In the genomic region with DNA sequence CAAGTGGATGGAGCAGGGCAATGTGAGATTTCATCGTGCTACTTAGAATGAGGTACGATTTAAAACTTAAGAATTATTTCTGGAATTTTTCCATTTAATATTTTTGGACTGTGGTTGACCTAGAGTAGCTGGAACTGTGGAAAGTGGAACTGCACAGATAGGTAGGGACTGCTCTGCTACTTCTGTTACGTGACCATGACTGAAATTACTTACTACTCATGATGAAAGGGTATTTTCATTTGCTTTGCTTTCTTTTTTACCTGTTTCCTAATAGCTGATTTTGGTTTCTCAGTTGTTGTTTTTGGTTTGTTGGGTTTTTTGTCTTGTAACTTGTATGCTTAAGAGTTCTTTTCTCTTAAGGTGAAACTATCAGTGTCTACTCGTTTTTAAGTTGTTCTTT, we compare ENCODE assay signal across 13 cellular contexts. TPM values are rescaled to one million over a fixed set of nuclear protein-coding genes. Genes with fewer than 3 reads are reported as not detected.
DNase-seq lines count a peak whose midpoint lies in the region; ATAC-seq lines count a peak whose summit lies in the region.
"Had no signal": no experiment of that assay in that cellular context is flagged by ENCODE, and none has a peak within 500 bp of the region (broad histone marks: within the 10 kb centered on the region; RNA-seq: fewer than 3 reads in every experiment).

No MANE protein-coding gene starts in this region.

- intact Hi-C loops in cardiac septum (cut with DNase I): no loop called here

- DNase-seq in NCI-H345 treated with DMSO at 0.1 percent for 48 hours (lab: John Stamatoyannopoulos, UW; ENCODE audit: unreplicated experiment) (no peak), cardiac septum (ENCODE audit: low spot score) (no peak), NCI-H146 (lab: John Stamatoyannopoulos, UW) (no peak), T-helper 17 cell (no peak)
- DNase-seq: foreskin melanocyte; naive thymus-derived CD8-positive, alpha-beta T cell; NCI-H2227 treated with DMSO at 0.1 percent for 48 hours; T-helper 2 cell had no signal

- H3K27ac Mint-ChIP-seq in T-helper 17 cell: no peak overlapping the region
- H3K27ac Mint-ChIP-seq: naive thymus-derived CD8-positive, alpha-beta T cell had no signal

- ATAC-seq in GM18520 (IDR thresholded peaks at IDR 0.05; ENCODE audit: unreplicated experiment) (peak; percentile 69), GM21381 (IDR thresholded peaks at IDR 0.05; ENCODE audit: unreplicated experiment) (peak; percentile 73), HG02938 (IDR thresholded peaks at IDR 0.05; ENCODE audit: unreplicated experiment) (peak; percentile 84), HG03571 (IDR thresholded peaks at IDR 0.05; ENCODE audit: unreplicated experiment) (peak; percentile 77), T-helper 17 cell (no peak)
- ATAC-seq: naive thymus-derived CD8-positive, alpha-beta T cell; Panc1 had no signal

- H3K36me3 Mint-ChIP-seq in T-helper 17 cell (ENCODE audit: low read depth): peaks cover 6% of the 10 kb centered on the region

- H3K27me3 Mint-ChIP-seq in T-helper 17 cell: no peaks in the 10 kb centered on the region
- H3K27me3 Mint-ChIP-seq: naive thymus-derived CD8-positive, alpha-beta T cell had no signal

- no peak overlapping the region for H3K4me3 Mint-ChIP-seq in T-helper 17 cell
- H3K4me3 Mint-ChIP-seq: naive thymus-derived CD8-positive, alpha-beta T cell had no signal

- no peaks in the 10 kb centered on the region for H3K9me3 ChIP-seq in T-helper 17 cell (ENCODE audit: control insufficient read depth, low read length, poor library complexity, severe bottlenecking)

- peaks cover 29% of the 10 kb centered on the region for H3K4me1 Mint-ChIP-seq in T-helper 17 cell

RNA-seq across cellular contexts. Expression of a gene that starts 11.4 kb away (rescaled TPM):
- 41.0 TPM for total RNA-seq in cardiac septum
- 10 to 100 TPM; 24.1 to 38.2 TPM for total RNA-seq in T-helper 17 cell
